ENCODE assay signal across 1 cellular context in the genomic region with DNA sequence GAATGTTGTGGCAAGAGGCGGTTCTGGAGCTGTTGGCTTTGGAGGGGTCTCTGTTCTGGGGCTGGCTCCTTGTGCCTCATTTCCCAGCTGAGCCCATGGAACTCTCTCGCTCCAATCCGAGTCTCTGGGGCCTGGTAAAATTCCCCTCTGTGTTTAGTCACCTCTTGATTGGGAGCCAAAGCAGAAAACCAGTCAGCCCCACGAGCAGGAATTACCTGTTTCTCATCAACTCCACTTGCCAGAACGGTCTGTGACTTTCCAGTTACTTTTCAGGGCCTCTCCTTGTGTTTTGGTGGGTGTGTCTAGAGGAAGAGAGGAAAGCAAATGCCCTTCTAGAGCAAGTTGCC.
TF ChIP-seq lines count a peak whose summit lies in the region.

No MANE protein-coding gene starts in this region.

TF ChIP-seq in H1, 55 proteins besides CTCF, POLR2A, EP300 and RAD21:
- TF ChIP-seq RBBP5 (IDR thresholded peaks at IDR 0.05; ENCODE audit: borderline replicate concordance, low read depth, low read length) (no peak), TCF12 (IDR thresholded peaks at IDR 0.05; ENCODE audit: low read depth, low read length) (no peak)
